5 cellular contexts compared by ENCODE assay signal in the genomic region with DNA sequence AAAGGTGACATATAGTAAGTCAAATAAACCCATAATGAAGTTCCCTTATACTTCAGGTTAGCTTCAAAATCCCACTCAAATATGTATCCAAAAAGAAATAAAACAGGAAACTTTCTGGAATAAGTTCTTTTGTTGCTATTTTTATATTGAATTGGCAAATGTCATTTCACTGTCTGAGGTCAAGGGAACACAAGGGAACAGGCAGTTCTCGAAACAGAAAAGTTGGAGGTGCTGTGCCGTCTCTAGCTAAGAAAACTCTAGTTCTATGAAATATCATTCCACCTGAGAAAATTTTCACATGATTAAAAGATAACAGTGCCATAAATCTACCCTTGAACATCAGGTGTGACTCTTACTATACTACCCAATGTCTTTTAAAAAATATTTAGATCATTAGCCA.
"Had no signal": no experiment of that assay in that cellular context is flagged by ENCODE, and none has a peak within 500 bp of the region (broad histone marks: within the 10 kb centered on the region; RNA-seq: fewer than 3 reads in every experiment).

No MANE protein-coding gene starts in this region.

- H3K4me3 ChIP-seq: GM23338, K562 had no signal

- ATAC-seq: GM23338, K562 had no signal

- DNase-seq: H9, HCEC 1CT, IMR-90 had no signal
